ENCODE assay signal across 8 cellular contexts in genomic region chr2:235050992-235051351, GRCh38.
DNase-seq lines count a peak whose midpoint lies in the region; ATAC-seq and TF ChIP-seq lines count a peak whose summit lies in the region.

No MANE protein-coding gene starts in this region.

- H3K4me3 ChIP-seq in NB4 (ENCODE audit: low read depth, low read length) (no peak overlapping the region), neural progenitor cell (no peak overlapping the region)

- TF ChIP-seq CTCF in NB4 (IDR thresholded peaks at IDR 0.05; ENCODE audit: low read depth, low read length) (no peak), foreskin keratinocyte (conservative IDR thresholded peaks at IDR 0.05) (peak; percentile 66), neural progenitor cell (IDR thresholded peaks at IDR 0.05) (no peak)

- H3K4me3 Mint-ChIP-seq in neural progenitor cell, result no peak overlapping the region

- peaks cover 59% of the 10 kb centered on the region for H3K36me3 Mint-ChIP-seq in neural progenitor cell

- DNase-seq in CMK (ENCODE audit: low read depth), result peak; percentile 24
- peak; percentile 54 for DNase-seq in NB4 (ENCODE audit: low read depth)
- peak; percentile 11 for DNase-seq in SKM-1 (lab: John Stamatoyannopoulos, UW; ENCODE audit: unreplicated experiment)
- peak; percentile 66 to 83 for DNase-seq in foreskin keratinocyte
- peak; percentile 41 for DNase-seq in neural progenitor cell (ENCODE audit: low spot score)
- DNase-seq in ACHN, result no peak

- in situ Hi-C loops in ACHN (cut with HindIII; ENCODE audit: low pct_ligation_motif_present, low pct_unique_long_range_greater_than_20kb, low sequenced_read_pairs), result no loop called here

- TF ChIP-seq POLR2A in NB4 (IDR thresholded peaks at IDR 0.05; ENCODE audit: extremely low read depth, insufficient read length), result no peak

- peak; percentile 86 for ATAC-seq in foreskin keratinocyte
- no peak for ATAC-seq in HG03378 (IDR thresholded peaks at IDR 0.05; ENCODE audit: unreplicated experiment)
- no peak for ATAC-seq in HG02870 (IDR thresholded peaks at IDR 0.05; ENCODE audit: unreplicated experiment)

- no peaks in the 10 kb centered on the region for H3K9me3 ChIP-seq in neural progenitor cell (ENCODE audit: low read depth)

- peaks cover 13% of the 10 kb centered on the region for H3F3A ChIP-seq in neural progenitor cell (ENCODE audit: low read depth)

- no peak overlapping the region for H3K9ac ChIP-seq in neural progenitor cell

- H3K36me3 ChIP-seq in neural progenitor cell, result no peaks in the 10 kb centered on the region

- H3K27me3 ChIP-seq in foreskin keratinocyte (no peaks in the 10 kb centered on the region), neural progenitor cell (no peaks in the 10 kb centered on the region)

- H3K79me2 ChIP-seq in neural progenitor cell (ENCODE audit: low read depth), result peaks cover 56% of the 10 kb centered on the region

- peaks cover 27% of the 10 kb centered on the region for H4K20me1 ChIP-seq in neural progenitor cell (ENCODE audit: low read depth)

- peaks cover 5% of the 10 kb centered on the region for H3K4me1 ChIP-seq in foreskin keratinocyte
- peaks cover 22% of the 10 kb centered on the region for H3K4me1 ChIP-seq in neural progenitor cell

- H3K27ac Mint-ChIP-seq in neural progenitor cell, result no peak overlapping the region

- H3K27ac ChIP-seq in foreskin keratinocyte, result peak overlapping the region; percentile 68
- H3K27ac ChIP-seq in neural progenitor cell, result no peak overlapping the region

- H3K9me3 Mint-ChIP-seq in neural progenitor cell, result no peaks in the 10 kb centered on the region

- no peak overlapping the region for H2AFZ ChIP-seq in neural progenitor cell (replicated peaks)

- H3K4me1 Mint-ChIP-seq in neural progenitor cell, result peaks cover 35% of the 10 kb centered on the region

- H3K4me2 ChIP-seq in neural progenitor cell, result no peak overlapping the region

- H3K27me3 Mint-ChIP-seq in neural progenitor cell (ENCODE audit: insufficient read depth, low read depth), result no peaks in the 10 kb centered on the region
